ENCODE assay signal across 21 cellular contexts in the genomic region with DNA sequence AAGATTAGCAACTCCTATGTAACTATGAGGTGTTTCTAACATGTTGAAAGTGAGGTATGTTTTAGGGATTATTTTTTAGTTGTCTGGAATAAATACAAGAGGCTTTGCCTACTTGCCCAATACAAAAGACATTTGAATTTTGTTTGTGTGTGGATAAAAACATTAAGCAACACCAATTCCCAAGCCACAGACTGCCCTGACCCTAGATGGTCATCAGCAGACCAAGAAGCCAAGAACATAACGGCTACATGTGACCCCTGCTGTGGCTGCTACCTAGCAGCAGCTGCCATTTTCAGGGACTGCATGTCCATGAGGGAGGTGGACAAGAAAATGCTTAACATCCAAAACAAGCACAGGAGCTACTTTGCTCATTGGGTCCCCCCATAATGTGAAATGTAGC.
"Had no signal": no experiment of that assay in that cellular context is flagged by ENCODE, and none has a peak within 500 bp of the region (broad histone marks: within the 10 kb centered on the region; RNA-seq: fewer than 3 reads in every experiment).

No MANE protein-coding gene starts in this region.

- DNase-seq: stimulated activated CD4-positive, alpha-beta T cell treated with anti-CD3 and anti-CD28 coated beads, Interleukin-2, amount 100 ng/mL, for 24 hours; stimulated activated CD4-positive, alpha-beta T cell treated with anti-CD3 and anti-CD28 coated beads, Interleukin-2, amount 100 ng/mL, for 48 hours; stimulated activated CD4-positive, alpha-beta T cell treated with anti-CD3 and anti-CD28 coated beads, Interleukin-4, amount 100 ng/mL, for 1 hour; stimulated activated CD4-positive, alpha-beta T cell treated with anti-CD3 and anti-CD28 coated beads, Interleukin-4, amount 100 ng/mL, for 24 hours; stimulated activated CD4-positive, alpha-beta T cell treated with anti-CD3 and anti-CD28 coated beads, Interleukin-4, amount 100 ng/mL, for 4 hours; stimulated activated CD8-positive, alpha-beta memory T cell treated with anti-CD3 and anti-CD28 coated beads, Interleukin-4, amount 100 ng/mL, for 48 hours; stimulated activated naive B cell treated with anti-CD40 and anti-IgM and Interleukin-4, amounts not matched to agents 10 μg/mL and 1 μg/mL and 100 μg/mL, for 72 hours; stimulated activated naive CD8-positive, alpha-beta T cell treated with anti-CD3 and anti-CD28 coated beads, Interleukin-15, amount 100 ng/mL, for 72 hours; stimulated activated naive CD8-positive, alpha-beta T cell treated with anti-CD3 and anti-CD28 coated beads, Interleukin-15, Interleukin-2, amounts not matched to agents 100 U/mL and 50 U/mL, for 24 hours; stomach; substantia nigra; testis; thyroid gland; tibial artery; transverse colon; trophoblast cell; upper lobe of left lung; upper lobe of right lung; uterus had no signal

- ATAC-seq: stimulated activated effector memory CD8-positive, alpha-beta T cell treated with anti-CD3 and anti-CD28 coated beads, Interleukin-12 subunit alpha, Interleukin-12 subunit beta, amount 100 ng/mL, for 72 hours; stimulated activated memory B cell treated with anti-CD40 and anti-IgM and Interleukin-4, amounts not matched to agents 10 μg/mL and 1 μg/mL and 100 μg/mL, for 72 hours; stimulated activated naive B cell treated with anti-CD40 and anti-IgM and Interleukin-4, amounts not matched to agents 10 μg/mL and 1 μg/mL and 100 μg/mL, for 72 hours; stimulated activated naive CD8-positive, alpha-beta T cell treated with anti-CD3 and anti-CD28 coated beads, Interleukin-15, amount 100 ng/mL, for 72 hours; stimulated activated naive CD8-positive, alpha-beta T cell treated with anti-CD3 and anti-CD28 coated beads, Interleukin-15, Interleukin-2, amounts not matched to agents 100 U/mL and 50 U/mL, for 24 hours; upper lobe of right lung had no signal
